Comparison of ENCODE assay signal across 9 cellular contexts in the genomic region with DNA sequence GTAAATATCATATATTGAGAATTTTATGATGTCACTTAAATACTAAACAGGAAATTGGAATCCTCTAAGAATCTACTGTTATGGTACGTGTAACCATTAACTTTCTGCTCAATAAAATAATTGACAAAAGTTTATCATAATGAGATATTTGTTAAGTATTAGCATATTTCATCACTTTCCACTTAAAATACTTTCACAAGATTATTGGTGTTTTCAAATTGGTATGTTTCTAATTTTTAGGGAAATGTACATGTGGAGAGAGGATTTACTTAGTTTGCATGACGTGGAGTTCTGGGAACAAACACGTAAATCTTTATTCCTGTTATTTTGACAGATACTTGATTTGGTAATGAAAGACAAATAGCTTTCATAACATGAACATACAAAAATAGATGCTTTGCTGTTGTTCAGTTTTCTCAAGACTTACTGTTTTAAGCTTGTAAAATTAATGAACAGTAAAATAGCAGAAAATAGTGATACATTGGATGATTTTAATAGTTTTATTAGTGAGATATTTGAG. TPM values are rescaled to one million over a fixed set of nuclear protein-coding genes. Genes with fewer than 3 reads are reported as not detected.
DNase-seq lines count a peak whose midpoint lies in the region; ATAC-seq lines count a peak whose summit lies in the region.
"Had no signal": no experiment of that assay in that cellular context is flagged by ENCODE, and none has a peak within 500 bp of the region (broad histone marks: within the 10 kb centered on the region; RNA-seq: fewer than 3 reads in every experiment).

No MANE protein-coding gene starts in this region.

- H3K4me3 ChIP-seq in iPS-15b (ENCODE audit: low read depth, low read length), result peak overlapping the region; percentile 89
- peak overlapping the region; percentile 18 to 84 for H3K4me3 ChIP-seq in stomach smooth muscle (ENCODE audit: low read length in 2 of 2)

- H3K9ac ChIP-seq in iPS-15b (ENCODE audit: low read depth, low read length) (peak overlapping the region; percentile 98), stomach smooth muscle (ENCODE audit: low read length in 2 of 2) (peak overlapping the region; percentile 21 to 97)

- peak overlapping the region; percentile 96 for H3K4me3 Mint-ChIP-seq in activated CD4-positive, alpha-beta T cell treated with anti-CD3 and anti-CD28 coated beads, Interleukin-2, amount 10 ng/mL, durations not matched to agents 24 days and 14 days
- peak overlapping the region; percentile 91 for H3K4me3 Mint-ChIP-seq in activated T-helper 17 cell treated with anti-CD3 and anti-CD28 coated beads, Interleukin-2, amount 50 U/mL, for 72 hours

- DNase-seq in activated CD4-positive, alpha-beta T cell treated with anti-CD3 and anti-CD28 coated beads, Interleukin-2, amount 10 ng/mL, durations not matched to agents 24 days and 14 days, result no peak
- no peak for DNase-seq in activated CD4-positive, alpha-beta T cell treated with anti-CD3 and anti-CD28 coated beads for 4 hours
- DNase-seq in sciatic nerve (ENCODE audit: low spot score) (no peak), NCI-H1694 treated with DMSO at 0.1 percent for 48 hours (lab: John Stamatoyannopoulos, UW) (no peak), NCI-H2107 (lab: John Stamatoyannopoulos, UW) (no peak)
- DNase-seq: left ventricle myocardium superior had no signal

- H3K27me3 Mint-ChIP-seq in activated CD4-positive, alpha-beta T cell treated with anti-CD3 and anti-CD28 coated beads, Interleukin-2, amount 10 ng/mL, durations not matched to agents 24 days and 14 days, result no peaks in the 10 kb centered on the region
- no peaks in the 10 kb centered on the region for H3K27me3 Mint-ChIP-seq in activated T-helper 17 cell treated with anti-CD3 and anti-CD28 coated beads, Interleukin-2, amount 50 U/mL, for 72 hours

- ATAC-seq in activated T-helper 17 cell treated with anti-CD3 and anti-CD28 coated beads, Interleukin-2, amount 50 U/mL, for 72 hours (replicated peaks), result no peak
- no peak for ATAC-seq in sciatic nerve
- ATAC-seq: left ventricle myocardium superior had no signal

- H3K4me1 ChIP-seq in iPS-15b (ENCODE audit: control insufficient read depth, insufficient read depth, low read length), result peaks cover 7% of the 10 kb centered on the region
- peaks cover 13% of the 10 kb centered on the region for H3K4me1 ChIP-seq in stomach smooth muscle (ENCODE audit: control insufficient read depth, insufficient read depth, low read length)

- H3K9me3 Mint-ChIP-seq in activated CD4-positive, alpha-beta T cell treated with anti-CD3 and anti-CD28 coated beads, Interleukin-2, amount 10 ng/mL, durations not matched to agents 24 days and 14 days, result no peaks in the 10 kb centered on the region
- no peaks in the 10 kb centered on the region for H3K9me3 Mint-ChIP-seq in activated T-helper 17 cell treated with anti-CD3 and anti-CD28 coated beads, Interleukin-2, amount 50 U/mL, for 72 hours

- H3K27ac Mint-ChIP-seq in activated CD4-positive, alpha-beta T cell treated with anti-CD3 and anti-CD28 coated beads, Interleukin-2, amount 10 ng/mL, durations not matched to agents 24 days and 14 days, result peak overlapping the region; percentile 99
- H3K27ac Mint-ChIP-seq in activated T-helper 17 cell treated with anti-CD3 and anti-CD28 coated beads, Interleukin-2, amount 50 U/mL, for 72 hours, result peak overlapping the region; percentile 88

- peaks cover 38% of the 10 kb centered on the region for H3K36me3 Mint-ChIP-seq in activated CD4-positive, alpha-beta T cell treated with anti-CD3 and anti-CD28 coated beads, Interleukin-2, amount 10 ng/mL, durations not matched to agents 24 days and 14 days (ENCODE audit: low read depth)
- H3K36me3 Mint-ChIP-seq in activated T-helper 17 cell treated with anti-CD3 and anti-CD28 coated beads, Interleukin-2, amount 50 U/mL, for 72 hours (ENCODE audit: low read depth), result peaks cover 74% of the 10 kb centered on the region

- H3K27ac ChIP-seq in stomach smooth muscle (ENCODE audit: low read length), result no peak overlapping the region

- H3K4me1 Mint-ChIP-seq in activated CD4-positive, alpha-beta T cell treated with anti-CD3 and anti-CD28 coated beads, Interleukin-2, amount 10 ng/mL, durations not matched to agents 24 days and 14 days, result peaks cover 44% of the 10 kb centered on the region
- peaks cover 22% of the 10 kb centered on the region for H3K4me1 Mint-ChIP-seq in activated T-helper 17 cell treated with anti-CD3 and anti-CD28 coated beads, Interleukin-2, amount 50 U/mL, for 72 hours

- H3K36me3 ChIP-seq in iPS-15b (ENCODE audit: control insufficient read depth, insufficient read depth, low read length), result no peaks in the 10 kb centered on the region
- peaks cover 3 to 5% of the 10 kb centered on the region in 2 donors for H3K36me3 ChIP-seq in stomach smooth muscle (ENCODE audit: control insufficient read depth in 2 of 2, insufficient read depth in 2 of 2, low read length in 2 of 2)

- intact Hi-C loops in activated CD4-positive, alpha-beta T cell treated with anti-CD3 and anti-CD28 coated beads, Interleukin-2, amount 10 ng/mL, durations not matched to agents 24 days and 14 days (cut with micrococcal nuclease), result loop anchor here (5.0 kb wide), 1 partner anchor 860 kb away; the partner anchor contains the start of gene ZRANB2
- intact Hi-C loops in sciatic nerve (cut with DNase I), result no loop called here

- no peaks in the 10 kb centered on the region for H3K27me3 ChIP-seq in iPS-15b (ENCODE audit: control insufficient read depth, insufficient read depth, low read length)
- H3K27me3 ChIP-seq in stomach smooth muscle (ENCODE audit: control insufficient read depth in 1 of 2, insufficient read depth in 2 of 2, low read length in 2 of 2), result no peaks in the 10 kb centered on the region

- H3K9me3 ChIP-seq in iPS-15b (ENCODE audit: control insufficient read depth, insufficient read depth, low read length) (no peaks in the 10 kb centered on the region), stomach smooth muscle (ENCODE audit: control insufficient read depth in 2 of 2, low read length in 2 of 2) (no peaks in the 10 kb centered on the region)

RNA-seq across cellular contexts. Expression of gene SRSF11, which starts 1.6 kb away (rescaled TPM):
- 187 and 195 TPM in 2 replicates for total RNA-seq in activated CD4-positive, alpha-beta T cell treated with anti-CD3 and anti-CD28 coated beads, Interleukin-2, amount 10 ng/mL, durations not matched to agents 24 days and 14 days
- 100 to 1,000 TPM; 195 to 227 TPM for total RNA-seq in activated T-helper 17 cell treated with anti-CD3 and anti-CD28 coated beads, Interleukin-2, amount 50 U/mL, for 72 hours
- 228 TPM for total RNA-seq in sciatic nerve

RNA-seq across cellular contexts. Expression of gene LRRC40, which starts 17.4 kb away (rescaled TPM):
- 23.3 and 25.3 TPM in 2 replicates for total RNA-seq in activated CD4-positive, alpha-beta T cell treated with anti-CD3 and anti-CD28 coated beads, Interleukin-2, amount 10 ng/mL, durations not matched to agents 24 days and 14 days
- 10 to 100 TPM; 21.4 to 24.0 TPM for total RNA-seq in activated T-helper 17 cell treated with anti-CD3 and anti-CD28 coated beads, Interleukin-2, amount 50 U/mL, for 72 hours
- 15.4 TPM for total RNA-seq in sciatic nerve
